Comparison of ENCODE assay signal across 1 cellular context in the genomic region with DNA sequence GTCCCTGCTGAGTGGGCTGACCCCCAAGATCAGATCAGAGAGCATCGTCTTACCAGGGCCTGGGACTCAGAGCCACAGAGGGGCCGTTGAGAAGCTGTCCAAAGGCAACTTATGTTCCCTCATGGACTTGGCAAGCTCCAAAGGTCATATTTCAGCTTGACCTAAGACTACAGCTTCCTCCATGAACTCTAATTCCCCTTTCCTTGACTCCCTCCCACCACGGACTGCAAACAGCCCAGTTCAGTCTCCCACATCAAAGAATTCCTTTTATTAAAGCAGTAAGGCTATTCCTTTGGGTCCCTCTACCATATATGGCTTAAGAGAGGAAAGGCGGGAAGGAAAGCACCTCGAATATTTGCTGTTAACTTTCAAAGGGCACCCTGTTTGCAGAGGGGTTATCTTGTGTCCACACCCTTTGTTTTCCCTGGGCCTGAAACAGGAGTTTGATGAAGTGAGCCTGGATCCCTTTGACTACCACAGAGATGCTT.
TF ChIP-seq lines count a peak whose summit lies in the region.

No MANE protein-coding gene starts in this region.

TF ChIP-seq in HepG2, 621 proteins besides CTCF, POLR2A, EP300 and RAD21 (continued from another document and continues in another):
- TF ChIP-seq, protein P1, sequence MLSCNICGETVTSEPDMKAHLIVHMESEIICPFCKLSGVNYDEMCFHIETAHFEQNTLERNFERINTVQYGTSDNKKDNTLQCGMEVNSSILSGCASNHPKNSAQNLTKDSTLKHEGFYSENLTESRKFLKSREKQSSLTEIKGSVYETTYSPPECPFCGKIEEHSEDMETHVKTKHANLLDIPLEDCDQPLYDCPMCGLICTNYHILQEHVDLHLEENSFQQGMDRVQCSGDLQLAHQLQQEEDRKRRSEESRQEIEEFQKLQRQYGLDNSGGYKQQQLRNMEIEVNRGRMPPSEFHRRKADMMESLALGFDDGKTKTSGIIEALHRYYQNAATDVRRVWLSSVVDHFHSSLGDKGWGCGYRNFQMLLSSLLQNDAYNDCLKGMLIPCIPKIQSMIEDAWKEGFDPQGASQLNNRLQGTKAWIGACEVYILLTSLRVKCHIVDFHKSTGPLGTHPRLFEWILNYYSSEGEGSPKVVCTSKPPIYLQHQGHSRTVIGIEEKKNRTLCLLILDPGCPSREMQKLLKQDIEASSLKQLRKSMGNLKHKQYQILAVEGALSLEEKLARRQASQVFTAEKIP (CRISPR knock-in tag; IDR thresholded peaks at IDR 0.05; ENCODE audit: borderline replicate concordance): no peak
- TF ChIP-seq, protein P2, sequence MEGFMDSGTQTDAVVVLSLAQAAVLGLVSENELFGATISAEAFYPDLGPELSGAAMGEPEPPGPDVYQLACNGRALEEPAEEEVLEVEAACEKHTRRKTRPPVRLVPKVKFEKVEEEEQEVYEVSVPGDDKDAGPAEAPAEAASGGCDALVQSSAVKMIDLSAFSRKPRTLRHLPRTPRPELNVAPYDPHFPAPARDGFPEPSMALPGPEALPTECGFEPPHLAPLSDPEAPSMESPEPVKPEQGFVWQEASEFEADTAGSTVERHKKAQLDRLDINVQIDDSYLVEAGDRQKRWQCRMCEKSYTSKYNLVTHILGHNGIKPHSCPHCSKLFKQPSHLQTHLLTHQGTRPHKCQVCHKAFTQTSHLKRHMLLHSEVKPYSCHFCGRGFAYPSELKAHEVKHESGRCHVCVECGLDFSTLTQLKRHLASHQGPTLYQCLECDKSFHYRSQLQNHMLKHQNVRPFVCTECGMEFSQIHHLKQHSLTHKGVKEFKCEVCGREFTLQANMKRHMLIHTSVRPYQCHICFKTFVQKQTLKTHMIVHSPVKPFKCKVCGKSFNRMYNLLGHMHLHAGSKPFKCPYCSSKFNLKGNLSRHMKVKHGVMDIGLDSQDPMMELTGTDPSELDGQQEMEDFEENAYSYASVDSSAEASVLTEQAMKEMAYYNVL (CRISPR knock-in tag; IDR thresholded peaks at IDR 0.05; ENCODE audit: borderline replicate concordance): peak; percentile 67; the same call in 1 of the 2 replicates
- TF ChIP-seq RBM39 (IDR thresholded peaks at IDR 0.05; ENCODE audit: low read depth, low read length, poor library complexity, severe bottlenecking) (no peak), MEIS2 (CRISPR knock-in tag; IDR thresholded peaks at IDR 0.05) (peak; percentile 66; the same call in 1 of the 2 replicates), ZNF382 (CRISPR knock-in tag; IDR thresholded peaks at IDR 0.05; ENCODE audit: borderline replicate concordance) (no peak), ZSCAN22 (CRISPR knock-in tag; IDR thresholded peaks at IDR 0.05) (no peak), ZNF24 (IDR thresholded peaks at IDR 0.05) (no peak), IKZF5 (CRISPR knock-in tag; IDR thresholded peaks at IDR 0.05) (peak; percentile 36; the same call in 1 of the 2 replicates), PCBP2 (optimal IDR thresholded peaks at IDR 0.05; ENCODE audit: low read depth, low read length, poor library complexity, severe bottlenecking) (no peak), ZNF512B (CRISPR knock-in tag; IDR thresholded peaks at IDR 0.05; ENCODE audit: borderline replicate concordance) (peak; percentile 73; the same call in 1 of the 2 replicates), SALL2 (CRISPR knock-in tag; IDR thresholded peaks at IDR 0.05) (no peak), CC2D1A (CRISPR knock-in tag; IDR thresholded peaks at IDR 0.05) (0 out of 2 replicates have a peak, but pooled peaks have one; percentile 22), PAXIP1 (CRISPR knock-in tag; conservative IDR thresholded peaks at IDR 0.05) (peak; percentile 69), FOXC1 (CRISPR knock-in tag; IDR thresholded peaks at IDR 0.05; ENCODE audit: borderline replicate concordance) (no peak), ZMYM2 (CRISPR knock-in tag; IDR thresholded peaks at IDR 0.05) (no peak), ETV5 (CRISPR knock-in tag; IDR thresholded peaks at IDR 0.05; ENCODE audit: borderline replicate concordance) (peak; percentile 59; the same call in 1 of the 2 replicates), SOX13 (IDR thresholded peaks at IDR 0.05) (peak; percentile 84), SOX13 (CRISPR knock-in tag; conservative IDR thresholded peaks at IDR 0.05 in 1 of 2, IDR thresholded peaks at IDR 0.05 in 1 of 2) (peak in 1 of 2 experiments; percentile 90; a peak in 2 of 4 replicates), ZNF644 (CRISPR knock-in tag; IDR thresholded peaks at IDR 0.05; ENCODE audit: low read depth) (peak; percentile 71), MYNN (CRISPR knock-in tag; IDR thresholded peaks at IDR 0.05; ENCODE audit: low read depth) (no peak), ZNF768 (CRISPR knock-in tag; IDR thresholded peaks at IDR 0.05) (no peak), ZNF205 (CRISPR knock-in tag; IDR thresholded peaks at IDR 0.05) (0 out of 2 replicates have a peak, but pooled peaks have one; percentile 32), ZNF550 (CRISPR knock-in tag; IDR thresholded peaks at IDR 0.05; ENCODE audit: borderline replicate concordance) (no peak), CCDC6 (CRISPR knock-in tag; IDR thresholded peaks at IDR 0.05) (peak; percentile 52; the same call in 1 of the 2 replicates), CREM (IDR thresholded peaks at IDR 0.05) (peak; percentile 90), CREM (CRISPR knock-in tag; IDR thresholded peaks at IDR 0.05) (no peak), SAP130 (CRISPR knock-in tag; IDR thresholded peaks at IDR 0.05; ENCODE audit: low read depth) (peak; percentile 52)
- TF ChIP-seq, protein P3, sequence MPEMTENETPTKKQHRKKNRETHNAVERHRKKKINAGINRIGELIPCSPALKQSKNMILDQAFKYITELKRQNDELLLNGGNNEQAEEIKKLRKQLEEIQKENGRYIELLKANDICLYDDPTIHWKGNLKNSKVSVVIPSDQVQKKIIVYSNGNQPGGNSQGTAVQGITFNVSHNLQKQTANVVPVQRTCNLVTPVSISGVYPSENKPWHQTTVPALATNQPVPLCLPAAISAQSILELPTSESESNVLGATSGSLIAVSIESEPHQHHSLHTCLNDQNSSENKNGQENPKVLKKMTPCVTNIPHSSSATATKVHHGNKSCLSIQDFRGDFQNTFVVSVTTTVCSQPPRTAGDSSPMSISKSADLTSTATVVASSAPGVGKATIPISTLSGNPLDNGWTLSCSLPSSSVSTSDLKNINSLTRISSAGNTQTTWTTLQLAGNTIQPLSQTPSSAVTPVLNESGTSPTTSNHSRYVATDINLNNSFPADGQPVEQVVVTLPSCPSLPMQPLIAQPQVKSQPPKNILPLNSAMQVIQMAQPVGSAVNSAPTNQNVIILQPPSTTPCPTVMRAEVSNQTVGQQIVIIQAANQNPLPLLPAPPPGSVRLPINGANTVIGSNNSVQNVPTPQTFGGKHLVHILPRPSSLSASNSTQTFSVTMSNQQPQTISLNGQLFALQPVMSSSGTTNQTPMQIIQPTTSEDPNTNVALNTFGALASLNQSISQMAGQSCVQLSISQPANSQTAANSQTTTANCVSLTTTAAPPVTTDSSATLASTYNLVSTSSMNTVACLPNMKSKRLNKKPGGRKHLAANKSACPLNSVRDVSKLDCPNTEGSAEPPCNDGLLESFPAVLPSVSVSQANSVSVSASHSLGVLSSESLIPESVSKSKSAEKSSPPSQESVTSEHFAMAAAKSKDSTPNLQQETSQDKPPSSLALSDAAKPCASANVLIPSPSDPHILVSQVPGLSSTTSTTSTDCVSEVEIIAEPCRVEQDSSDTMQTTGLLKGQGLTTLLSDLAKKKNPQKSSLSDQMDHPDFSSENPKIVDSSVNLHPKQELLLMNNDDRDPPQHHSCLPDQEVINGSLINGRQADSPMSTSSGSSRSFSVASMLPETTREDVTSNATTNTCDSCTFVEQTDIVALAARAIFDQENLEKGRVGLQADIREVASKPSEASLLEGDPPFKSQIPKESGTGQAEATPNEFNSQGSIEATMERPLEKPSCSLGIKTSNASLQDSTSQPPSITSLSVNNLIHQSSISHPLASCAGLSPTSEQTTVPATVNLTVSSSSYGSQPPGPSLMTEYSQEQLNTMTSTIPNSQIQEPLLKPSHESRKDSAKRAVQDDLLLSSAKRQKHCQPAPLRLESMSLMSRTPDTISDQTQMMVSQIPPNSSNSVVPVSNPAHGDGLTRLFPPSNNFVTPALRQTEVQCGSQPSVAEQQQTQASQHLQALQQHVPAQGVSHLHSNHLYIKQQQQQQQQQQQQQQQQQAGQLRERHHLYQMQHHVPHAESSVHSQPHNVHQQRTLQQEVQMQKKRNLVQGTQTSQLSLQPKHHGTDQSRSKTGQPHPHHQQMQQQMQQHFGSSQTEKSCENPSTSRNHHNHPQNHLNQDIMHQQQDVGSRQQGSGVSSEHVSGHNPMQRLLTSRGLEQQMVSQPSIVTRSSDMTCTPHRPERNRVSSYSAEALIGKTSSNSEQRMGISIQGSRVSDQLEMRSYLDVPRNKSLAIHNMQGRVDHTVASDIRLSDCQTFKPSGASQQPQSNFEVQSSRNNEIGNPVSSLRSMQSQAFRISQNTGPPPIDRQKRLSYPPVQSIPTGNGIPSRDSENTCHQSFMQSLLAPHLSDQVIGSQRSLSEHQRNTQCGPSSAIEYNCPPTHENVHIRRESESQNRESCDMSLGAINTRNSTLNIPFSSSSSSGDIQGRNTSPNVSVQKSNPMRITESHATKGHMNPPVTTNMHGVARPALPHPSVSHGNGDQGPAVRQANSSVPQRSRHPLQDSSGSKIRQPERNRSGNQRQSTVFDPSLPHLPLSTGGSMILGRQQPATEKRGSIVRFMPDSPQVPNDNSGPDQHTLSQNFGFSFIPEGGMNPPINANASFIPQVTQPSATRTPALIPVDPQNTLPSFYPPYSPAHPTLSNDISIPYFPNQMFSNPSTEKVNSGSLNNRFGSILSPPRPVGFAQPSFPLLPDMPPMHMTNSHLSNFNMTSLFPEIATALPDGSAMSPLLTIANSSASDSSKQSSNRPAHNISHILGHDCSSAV (CRISPR knock-in tag; IDR thresholded peaks at IDR 0.05; ENCODE audit: borderline replicate concordance): no peak
- TF ChIP-seq, protein P4, sequence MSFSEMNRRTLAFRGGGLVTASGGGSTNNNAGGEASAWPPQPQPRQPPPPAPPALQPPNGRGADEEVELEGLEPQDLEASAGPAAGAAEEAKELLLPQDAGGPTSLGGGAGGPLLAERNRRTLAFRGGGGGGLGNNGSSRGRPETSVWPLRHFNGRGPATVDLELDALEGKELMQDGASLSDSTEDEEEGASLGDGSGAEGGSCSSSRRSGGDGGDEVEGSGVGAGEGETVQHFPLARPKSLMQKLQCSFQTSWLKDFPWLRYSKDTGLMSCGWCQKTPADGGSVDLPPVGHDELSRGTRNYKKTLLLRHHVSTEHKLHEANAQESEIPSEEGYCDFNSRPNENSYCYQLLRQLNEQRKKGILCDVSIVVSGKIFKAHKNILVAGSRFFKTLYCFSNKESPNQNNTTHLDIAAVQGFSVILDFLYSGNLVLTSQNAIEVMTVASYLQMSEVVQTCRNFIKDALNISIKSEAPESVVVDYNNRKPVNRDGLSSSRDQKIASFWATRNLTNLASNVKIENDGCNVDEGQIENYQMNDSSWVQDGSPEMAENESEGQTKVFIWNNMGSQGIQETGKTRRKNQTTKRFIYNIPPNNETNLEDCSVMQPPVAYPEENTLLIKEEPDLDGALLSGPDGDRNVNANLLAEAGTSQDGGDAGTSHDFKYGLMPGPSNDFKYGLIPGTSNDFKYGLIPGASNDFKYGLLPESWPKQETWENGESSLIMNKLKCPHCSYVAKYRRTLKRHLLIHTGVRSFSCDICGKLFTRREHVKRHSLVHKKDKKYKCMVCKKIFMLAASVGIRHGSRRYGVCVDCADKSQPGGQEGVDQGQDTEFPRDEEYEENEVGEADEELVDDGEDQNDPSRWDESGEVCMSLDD (CRISPR knock-in tag; IDR thresholded peaks at IDR 0.05; ENCODE audit: borderline replicate concordance): peak; percentile 90; the same call in 1 of the 2 replicates
